Comparison of ENCODE assay signal across 8 cellular contexts in genomic region chr14:74018029-74018703, GRCh38. TPM values are rescaled to one million over a fixed set of nuclear protein-coding genes. Genes with fewer than 3 reads are reported as not detected.
A peak's percentile ranks its signal among the peaks of the same experiment; 100 is the strongest.
DNase-seq lines count a peak whose midpoint lies in the region; ATAC-seq and TF ChIP-seq lines count a peak whose summit lies in the region.

No MANE protein-coding gene starts in this region.

- H3K4me3 ChIP-seq in CD4-positive, alpha-beta memory T cell (ENCODE audit: low read length in 2 of 2), result peak overlapping the region; percentile 87 to 94
- H3K4me3 ChIP-seq in coronary artery, result peak overlapping the region; percentile 83
- H3K4me3 ChIP-seq in thyroid gland (replicated peaks in 1 of 3), result peak overlapping the region; percentile 27 to 96 (median 58)

- TF ChIP-seq CTCF in coronary artery (IDR thresholded peaks at IDR 0.05), result no peak
- TF ChIP-seq CTCF in thyroid gland (IDR thresholded peaks at IDR 0.05), result no peak

- peak overlapping the region; percentile 94 to 99 (median 98) for H3K27ac Mint-ChIP-seq in CD4-positive, alpha-beta memory T cell

- H3K27me3 Mint-ChIP-seq in CD4-positive, alpha-beta memory T cell, result no peaks in the 10 kb centered on the region

- no peaks in the 10 kb centered on the region for H3K27me3 ChIP-seq in CD4-positive, alpha-beta memory T cell (ENCODE audit: insufficient read depth, low read length)
- H3K27me3 ChIP-seq in thyroid gland, result no peaks in the 10 kb centered on the region

- CTCF ChIA-PET in CD4-positive, alpha-beta memory T cell (lab: Charles Lee; ENCODE audit: partially characterized antibody), result interaction anchor here (1.4 to 1.5 kb wide), 2 partner anchors 9 to 68 kb away, joined by 3 to 4 read pairs; partner anchors contain the start of genes COQ6 and FAM161B

- no peaks in the 10 kb centered on the region for H3K9me3 ChIP-seq in CD4-positive, alpha-beta memory T cell (ENCODE audit: control insufficient read depth in 1 of 2, low read length in 2 of 2)
- H3K9me3 ChIP-seq in thyroid gland, result no peaks in the 10 kb centered on the region

- TF ChIP-seq POLR2A in thyroid gland (IDR thresholded peaks at IDR 0.05), result no peak

- DNase-seq in CD4-positive, alpha-beta memory T cell, result peak; percentile 9 to 43 (median 25)
- DNase-seq in OCI-M1 (lab: John Stamatoyannopoulos, UW), result peak; percentile 66
- no peak for DNase-seq in coronary artery (ENCODE audit: low spot score)
- DNase-seq in medulla oblongata (ENCODE audit: extremely low spot score), result peak; percentile 32
- no peak for DNase-seq in thyroid gland
- no peak for DNase-seq in NCI-H774 (lab: John Stamatoyannopoulos, UW)

- peaks cover 3 to 12% of the 10 kb centered on the region in 2 donors for H3K36me3 Mint-ChIP-seq in CD4-positive, alpha-beta memory T cell

- H3K4me3 Mint-ChIP-seq in CD4-positive, alpha-beta memory T cell, result peak overlapping the region; percentile 92 to 98 (median 94)

- peaks cover 6 to 22% (median 11%) of the 10 kb centered on the region in 4 donors for H3K4me1 Mint-ChIP-seq in CD4-positive, alpha-beta memory T cell

- POLR2A ChIA-PET in CD4-positive, alpha-beta memory T cell (lab: Charles Lee; ENCODE audit: partially characterized antibody), result interaction anchor here (0.6 to 1.8 kb wide), 15 partner anchors 25 to 745 kb away, joined by 3 to 9 read pairs (median 4); partner anchors contain the start of genes ACOT2, ACOT6, ALDH6A1 and LIN52

- peak overlapping the region; percentile 92 for H3K27ac ChIP-seq in CD4-positive, alpha-beta memory T cell (ENCODE audit: low read depth, low read length)
- H3K27ac ChIP-seq in coronary artery, result peak overlapping the region; percentile 97
- peak overlapping the region; percentile 89 to 91 (median 90) for H3K27ac ChIP-seq in thyroid gland

- peaks cover 12% of the 10 kb centered on the region for H3K4me1 ChIP-seq in CD4-positive, alpha-beta memory T cell (ENCODE audit: insufficient read depth, low read length)
- H3K4me1 ChIP-seq in thyroid gland, result peaks cover 4 to 12% of the 10 kb centered on the region in 2 donors

- H3K9me3 Mint-ChIP-seq in CD4-positive, alpha-beta memory T cell, result no peaks in the 10 kb centered on the region

- WGBS in thyroid gland, 2 donors, result 15 to 16% methylated on average over 18 of the region's 18 CpGs

- no peaks in the 10 kb centered on the region for H3K36me3 ChIP-seq in CD4-positive, alpha-beta memory T cell (ENCODE audit: insufficient read depth, low read length)
- no peaks in the 10 kb centered on the region for H3K36me3 ChIP-seq in thyroid gland

- intact Hi-C loops in CD4-positive, alpha-beta memory T cell (cut with micrococcal nuclease), result loop anchor here (1.0 to 2.0 kb wide), 3 partner anchors 68 to 527 kb away; partner anchors contain the start of genes COQ6, FAM161B, RIOX1 and ZNF410
- intact Hi-C loops in thyroid gland (cut with DNase I), result no loop called here

- ATAC-seq in GM21528 (IDR thresholded peaks at IDR 0.05; ENCODE audit: low FRiP score, unreplicated experiment), result peak; percentile 18
- no peak for ATAC-seq in GM18868 (IDR thresholded peaks at IDR 0.05; ENCODE audit: unreplicated experiment)

RNA-seq across cellular contexts. Expression of gene ENTPD5, which starts 0.9 kb away (rescaled TPM):
- 10 to 100 TPM; 15.0 to 16.2 TPM for total RNA-seq in CD4-positive, alpha-beta memory T cell
- 1 to 10 TPM; 2.8 to 4.4 TPM for polyA plus RNA-seq in CD4-positive, alpha-beta memory T cell
- 10 to 100 TPM in 2 of 4 donors, 1 to 10 TPM in 2; 8.1 to 12.6 (median 10.0) TPM for total RNA-seq in thyroid gland

RNA-seq across cellular contexts. Expression of gene BBOF1, which starts 1.0 kb away (rescaled TPM):
- total RNA-seq in CD4-positive, alpha-beta memory T cell, result 1 to 10 TPM; 2.6 TPM
- 1 to 10 TPM; 1.8 to 2.4 TPM for polyA plus RNA-seq in CD4-positive, alpha-beta memory T cell
- 10 to 100 TPM; 19.6 to 36.8 (median 22.4) TPM for total RNA-seq in thyroid gland

Comparison
In these comparisons a context has a peak if more than half of its experiments do, and no peak if none do; other contexts are left out.
1. DNase-seq: peak in CD4-positive, alpha-beta memory T cell (5 of 5), OCI-M1 (single experiment) and medulla oblongata (single experiment); none in coronary artery (single experiment), thyroid gland (0 of 2) and NCI-H774 (single experiment).
2. RNA of gene BBOF1, which starts 1.0 kb away (total RNA-seq): 19.6 to 36.8 TPM in thyroid gland; 2.6 TPM in CD4-positive, alpha-beta memory T cell; every median in the first group is over 4 times any median in the second.
3. Peak in every context shown above with its lines, with median percentiles within 50 percentile points of each other: H3K27ac ChIP-seq and H3K4me3 ChIP-seq.